Comparison of ENCODE assay signal across 1 cellular context in the genomic region with DNA sequence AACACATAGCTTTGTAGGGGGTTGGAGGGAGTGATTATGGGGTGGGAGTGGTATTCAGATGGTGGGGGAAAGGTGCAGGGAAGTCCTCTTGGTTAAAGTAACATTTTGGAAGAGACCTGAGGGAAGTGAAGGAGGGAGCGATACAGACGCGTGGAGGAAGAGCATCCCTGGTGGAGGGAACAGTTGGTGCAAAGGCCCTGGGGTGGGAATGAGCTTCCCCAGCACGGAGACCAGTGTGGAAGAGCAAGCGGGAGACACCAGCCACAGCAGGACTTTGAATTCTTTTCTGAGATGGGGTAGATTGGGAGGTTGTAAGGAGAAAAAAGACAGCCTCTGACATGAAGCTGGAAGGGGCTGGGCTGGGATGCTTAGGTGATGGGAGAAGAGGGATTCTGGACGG.
TF ChIP-seq lines count a peak whose summit lies in the region.

No MANE protein-coding gene starts in this region.

TF ChIP-seq in HepG2, 621 proteins besides CTCF, POLR2A, EP300 and RAD21:
- TF ChIP-seq CREB1 (IDR thresholded peaks at IDR 0.05), result no peak
- 0 out of 2 replicates have a peak, but pooled peaks have one; percentile 2 for TF ChIP-seq CREB1 (CRISPR knock-in tag; IDR thresholded peaks at IDR 0.05)
- TF ChIP-seq, protein P1, sequence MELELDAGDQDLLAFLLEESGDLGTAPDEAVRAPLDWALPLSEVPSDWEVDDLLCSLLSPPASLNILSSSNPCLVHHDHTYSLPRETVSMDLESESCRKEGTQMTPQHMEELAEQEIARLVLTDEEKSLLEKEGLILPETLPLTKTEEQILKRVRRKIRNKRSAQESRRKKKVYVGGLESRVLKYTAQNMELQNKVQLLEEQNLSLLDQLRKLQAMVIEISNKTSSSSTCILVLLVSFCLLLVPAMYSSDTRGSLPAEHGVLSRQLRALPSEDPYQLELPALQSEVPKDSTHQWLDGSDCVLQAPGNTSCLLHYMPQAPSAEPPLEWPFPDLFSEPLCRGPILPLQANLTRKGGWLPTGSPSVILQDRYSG (CRISPR knock-in tag; IDR thresholded peaks at IDR 0.05), result no peak
- peak; percentile 32; the same call in 1 of the 2 replicates for TF ChIP-seq POLR2G (IDR thresholded peaks at IDR 0.05; ENCODE audit: low read depth, low read length)
- TF ChIP-seq ZNF607 (CRISPR knock-in tag; IDR thresholded peaks at IDR 0.05; ENCODE audit: borderline replicate concordance), result no peak
TF ChIP-seq in HepG2: peak in this region for 2.
